In the genomic region with DNA sequence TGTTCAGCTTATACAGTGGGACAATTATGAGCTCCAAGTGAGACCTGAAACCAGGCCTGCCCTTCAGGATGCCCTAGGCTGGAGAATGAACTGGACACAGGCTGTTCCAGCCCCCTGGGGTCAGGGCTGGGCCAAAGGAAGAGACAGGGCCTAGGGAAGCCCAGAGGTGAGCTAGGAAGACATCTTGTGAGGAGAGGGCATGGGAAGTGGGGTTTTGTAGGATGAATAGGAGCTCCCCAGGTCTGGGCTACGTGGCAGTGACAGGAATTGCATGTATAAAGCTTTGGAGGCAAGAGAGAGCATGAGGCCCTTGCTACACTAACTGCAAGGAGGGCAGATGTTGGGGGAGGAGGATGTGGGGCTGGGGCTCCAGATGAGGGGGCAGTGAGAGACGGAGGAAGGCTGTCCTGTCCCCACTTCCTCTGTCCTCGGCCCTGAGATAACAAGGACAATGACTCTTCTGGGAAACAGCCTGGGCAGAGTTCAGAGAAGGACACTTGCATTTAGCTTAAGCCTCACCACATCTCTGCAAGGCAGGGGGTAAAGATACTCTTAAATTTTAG, we compare ENCODE assay signal across 1 cellular context.
A peak's percentile ranks its signal among the peaks of the same experiment; 100 is the strongest.
TF ChIP-seq lines count a peak whose summit lies in the region.

No MANE protein-coding gene starts in this region.

TF ChIP-seq in H1, 55 proteins besides CTCF, POLR2A, EP300 and RAD21:
- TF ChIP-seq SIX5 (IDR thresholded peaks at IDR 0.05; ENCODE audit: low read depth, low read length) (no peak), KDM1A (IDR thresholded peaks at IDR 0.05; ENCODE audit: borderline replicate concordance, low read length) (peak; percentile 75)
